Comparison of ENCODE assay signal across 10 cellular contexts in genomic region chr5:173984218-173984617, GRCh38. TPM values are rescaled to one million over a fixed set of nuclear protein-coding genes. Genes with fewer than 3 reads are reported as not detected.
A peak's percentile ranks its signal among the peaks of the same experiment; 100 is the strongest.
DNase-seq lines count a peak whose midpoint lies in the region; ATAC-seq, FAIRE-seq and TF ChIP-seq lines count a peak whose summit lies in the region.
"Had no signal": no experiment of that assay in that cellular context is flagged by ENCODE, and none has a peak within 500 bp of the region (broad histone marks: within the 10 kb centered on the region; RNA-seq: fewer than 3 reads in every experiment).

No MANE protein-coding gene starts in this region.

- TF ChIP-seq POLR2A in GM12892 (IDR thresholded peaks at IDR 0.05; ENCODE audit: low read depth, low read length): no peak

- H3K4me3 ChIP-seq in WI38 (ENCODE audit: low read depth, low read length): no peak overlapping the region
- H3K4me3 ChIP-seq: SK-N-MC had no signal

- no peak for FAIRE-seq in GM12892 (lab: Jason Lieb, UNC)

- H3K27ac ChIP-seq in CD4-positive, alpha-beta T cell (ENCODE audit: low read depth, low read length): no peak overlapping the region
- H3K27ac ChIP-seq: SK-N-MC had no signal

- no peaks in the 10 kb centered on the region for H3K27me3 ChIP-seq in CD4-positive, alpha-beta T cell (ENCODE audit: control insufficient read depth, insufficient read depth, low read length)

- no peak overlapping the region for H3K4me3 Mint-ChIP-seq in CD4-positive, alpha-beta T cell

- H3K36me3 Mint-ChIP-seq in CD4-positive, alpha-beta T cell (ENCODE audit: low read depth): no peaks in the 10 kb centered on the region

- ATAC-seq in omental fat pad (ENCODE audit: low FRiP score): no peak
- no peak for ATAC-seq in CD4-positive, alpha-beta T cell (ENCODE audit: poor library complexity)

- no peaks in the 10 kb centered on the region for H3K9me3 ChIP-seq in CD4-positive, alpha-beta T cell (ENCODE audit: control insufficient read depth, low read length)

- POLR2A ChIA-PET in CD4-positive, alpha-beta T cell (lab: Charles Lee): no interaction called here

- no peak overlapping the region for H3K27ac Mint-ChIP-seq in CD4-positive, alpha-beta T cell

- no peaks in the 10 kb centered on the region for H3K9me3 Mint-ChIP-seq in CD4-positive, alpha-beta T cell

- peaks cover 50% of the 10 kb centered on the region for H3K27me3 Mint-ChIP-seq in CD4-positive, alpha-beta T cell

- peak; percentile 31; the same call in 1 of the 2 replicates for TF ChIP-seq CTCF in WI38 (IDR thresholded peaks at IDR 0.05; ENCODE audit: low read depth, low read length)
- TF ChIP-seq CTCF in omental fat pad (IDR thresholded peaks at IDR 0.05): no peak
- no peak for TF ChIP-seq CTCF in CD4-positive, alpha-beta T cell (IDR thresholded peaks at IDR 0.05)

- intact Hi-C loops in CD4-positive, alpha-beta T cell (cut with DNase I, micrococcal nuclease): no loop called here

- CTCF ChIA-PET in CD4-positive, alpha-beta T cell (lab: Charles Lee): no interaction called here

- DNase-seq in Ammon's horn (ENCODE audit: low spot score): peak; percentile 40
- DNase-seq in HT-29 (ENCODE audit: low spot score): peak; percentile 50
- DNase-seq in iPS-NIHi7 (ENCODE audit: extremely low spot score): peak; percentile 56
- no peak for DNase-seq in stimulated activated CD4-positive, alpha-beta T cell treated with anti-CD3 and anti-CD28 coated beads, Interleukin-4, amount 100 ng/mL, for 24 hours
- no peak for DNase-seq in GM12892 (ENCODE audit: insufficient read length)
- DNase-seq in omental fat pad (ENCODE audit: low spot score): no peak
- no peak for DNase-seq in CD4-positive, alpha-beta T cell
- DNase-seq: amniotic stem cell had no signal

- H3K4me1 Mint-ChIP-seq in CD4-positive, alpha-beta T cell (ENCODE audit: low read depth): no peaks in the 10 kb centered on the region

RNA-seq across cellular contexts. Expression of gene C5orf47, which starts 4.8 kb away (rescaled TPM):
- total RNA-seq in HT-29 (2014; rRNA removed; shearing (Covaris generic)): not detected in 2 replicates
- polyA plus RNA-seq in GM12892 (2012; ENCODE audit: missing spikeins): not detected
- under 1 TPM in 1 of 4 donors, not detected in 3; 0.19 TPM for total RNA-seq in omental fat pad
- not detected for total RNA-seq in CD4-positive, alpha-beta T cell

Comparison
In these comparisons a context has a peak if more than half of its experiments do, and no peak if none do; other contexts are left out.
1. DNase-seq: peak in Ammon's horn (single experiment), HT-29 (single experiment) and iPS-NIHi7 (single experiment); none in stimulated activated CD4-positive, alpha-beta T cell treated with anti-CD3 and anti-CD28 coated beads, Interleukin-4, amount 100 ng/mL, for 24 hours (single experiment), GM12892 (single experiment), omental fat pad (single experiment) and CD4-positive, alpha-beta T cell (0 of 10).